Comparison of ENCODE assay signal across 23 cellular contexts in genomic region chr1:2376261-2376741, GRCh38. TPM values are rescaled to one million over a fixed set of nuclear protein-coding genes. Genes with fewer than 3 reads are reported as not detected.
DNase-seq lines count a peak whose midpoint lies in the region; ATAC-seq and TF ChIP-seq lines count a peak whose summit lies in the region.
"Had no signal": no experiment of that assay in that cellular context is flagged by ENCODE, and none has a peak within 500 bp of the region (broad histone marks: within the 10 kb centered on the region; RNA-seq: fewer than 3 reads in every experiment).

No MANE protein-coding gene starts in this region.

- H3K79me1 ChIP-seq in trophoblast cell (ENCODE audit: low read length), result no peaks in the 10 kb centered on the region
- no peaks in the 10 kb centered on the region for H3K79me1 ChIP-seq in mesenchymal stem cell (replicated peaks; ENCODE audit: low read length, poor library complexity, severe bottlenecking)

- no peak overlapping the region for H2BK15ac ChIP-seq in mesenchymal stem cell (ENCODE audit: low read depth, poor library complexity, severe bottlenecking)

- no peak overlapping the region for H2AFZ ChIP-seq in trophoblast cell (ENCODE audit: insufficient read depth, low read length, poor library complexity)
- H2AFZ ChIP-seq in mesenchymal stem cell (ENCODE audit: low read depth, low read length), result no peak overlapping the region

- no peaks in the 10 kb centered on the region for H3K27me3 ChIP-seq in trophoblast cell (ENCODE audit: insufficient read depth, low read length)
- peaks cover 0 to 3% of the 10 kb centered on the region in 2 experiments for H3K27me3 ChIP-seq in mesenchymal stem cell (ENCODE audit: control insufficient read depth in 1 of 2, insufficient read depth in 1 of 2, low read length in 2 of 2)
- H3K27me3 ChIP-seq: MG63 had no signal

- no peak overlapping the region for H3K27ac ChIP-seq in trophoblast cell (ENCODE audit: low read depth, low read length)
- no peak overlapping the region for H3K27ac ChIP-seq in mesenchymal stem cell (ENCODE audit: low read length, poor library complexity, severe bottlenecking)
- H3K27ac ChIP-seq: 22Rv1, SJCRH30 had no signal

- H4K8ac ChIP-seq in trophoblast cell (ENCODE audit: low read depth, low read length) (no peak overlapping the region), mesenchymal stem cell (ENCODE audit: low read length) (no peak overlapping the region)

- H2BK12ac ChIP-seq in trophoblast cell (ENCODE audit: low read length) (no peak overlapping the region), mesenchymal stem cell (ENCODE audit: low read length in 2 of 2) (no peak overlapping the region)

- intact Hi-C loops in natural killer cell (cut with micrococcal nuclease), result no loop called here

- H3K4me1 ChIP-seq in trophoblast cell (ENCODE audit: control insufficient read depth in 1 of 2, insufficient read depth in 2 of 2, low read length in 2 of 2) (peaks cover 7 to 8% of the 10 kb centered on the region in 2 experiments), mesenchymal stem cell (ENCODE audit: control insufficient read depth, insufficient read depth, low read depth, low read length) (peaks cover 14% of the 10 kb centered on the region)

- no peak overlapping the region for H4K91ac ChIP-seq in trophoblast cell (ENCODE audit: low read depth, low read length)
- no peak overlapping the region for H4K91ac ChIP-seq in mesenchymal stem cell (ENCODE audit: low read length)

- no peak overlapping the region for H2BK5ac ChIP-seq in trophoblast cell (ENCODE audit: low read depth, low read length, poor library complexity)
- H2BK5ac ChIP-seq in mesenchymal stem cell (ENCODE audit: low read depth, low read length, poor library complexity, severe bottlenecking), result no peak overlapping the region

- H3K4me2 ChIP-seq in trophoblast cell (ENCODE audit: low read length), result no peak overlapping the region
- H3K4me2 ChIP-seq in mesenchymal stem cell (ENCODE audit: low read length, poor library complexity, severe bottlenecking), result no peak overlapping the region

- peak overlapping the region; percentile 11 for H3K4me3 ChIP-seq in trophoblast cell (ENCODE audit: low read depth, low read length)
- no peak overlapping the region for H3K4me3 ChIP-seq in mesenchymal stem cell (ENCODE audit: insufficient read depth in 1 of 2, low read depth in 1 of 2, low read length in 2 of 2)
- H3K4me3 ChIP-seq: MG63, SJCRH30 had no signal

- no CpG with 5 or more reads among the region's 23 CpGs for WGBS in trophoblast cell (ENCODE audit: extremely low coverage, insufficient coverage, insufficient read length)
- WGBS in mesenchymal stem cell, result 88% methylated on average over 23 of the region's 23 CpGs

- no peaks in the 10 kb centered on the region for H3K9me3 Mint-ChIP-seq in natural killer cell treated with Interleukin-12 subunit alpha and Interleukin-12 subunit beta and Interleukin-15 and Interleukin-18, amount 100 ng/mL, for 72 hours
- H3K9me3 Mint-ChIP-seq in natural killer cell, result no peaks in the 10 kb centered on the region
- no peaks in the 10 kb centered on the region for H3K9me3 Mint-ChIP-seq in stimulated activated effector memory CD8-positive, alpha-beta T cell treated with anti-CD3 and anti-CD28 coated beads, Interleukin-12 subunit alpha, Interleukin-12 subunit beta, amount 100 ng/mL, for 72 hours
- H3K9me3 Mint-ChIP-seq: CD4-positive, alpha-beta T cell; H9 had no signal

- H3K27me3 Mint-ChIP-seq in natural killer cell treated with Interleukin-12 subunit alpha and Interleukin-12 subunit beta and Interleukin-15 and Interleukin-18, amount 100 ng/mL, for 72 hours, result no peaks in the 10 kb centered on the region
- H3K27me3 Mint-ChIP-seq in natural killer cell (ENCODE audit: low read depth in 2 of 2), result no peaks in the 10 kb centered on the region
- H3K27me3 Mint-ChIP-seq: B cell; CD4-positive, alpha-beta T cell had no signal

- H2AK5ac ChIP-seq in trophoblast cell (ENCODE audit: low read length) (no peak overlapping the region), mesenchymal stem cell (ENCODE audit: low read length, severe bottlenecking) (no peak overlapping the region)

- H2BK120ac ChIP-seq in trophoblast cell (ENCODE audit: insufficient read depth, low read length, poor library complexity) (no peak overlapping the region), mesenchymal stem cell (ENCODE audit: low read depth, low read length) (no peak overlapping the region)

- H3K4me3 Mint-ChIP-seq in natural killer cell treated with Interleukin-12 subunit alpha and Interleukin-12 subunit beta and Interleukin-15 and Interleukin-18, amount 100 ng/mL, for 72 hours, result no peak overlapping the region
- H3K4me3 Mint-ChIP-seq in natural killer cell, result no peak overlapping the region
- H3K4me3 Mint-ChIP-seq in stimulated activated effector memory CD8-positive, alpha-beta T cell treated with anti-CD3 and anti-CD28 coated beads, Interleukin-12 subunit alpha, Interleukin-12 subunit beta, amount 100 ng/mL, for 72 hours, result no peak overlapping the region
- H3K4me3 Mint-ChIP-seq: B cell; CD4-positive, alpha-beta T cell; H9 had no signal

- H3K4ac ChIP-seq in trophoblast cell (ENCODE audit: low read depth, low read length), result no peak overlapping the region
- H3K4ac ChIP-seq in mesenchymal stem cell (ENCODE audit: low read depth in 1 of 2, low read length in 2 of 2), result no peak overlapping the region

- H3K14ac ChIP-seq in trophoblast cell (ENCODE audit: low read length), result no peak overlapping the region
- no peak overlapping the region for H3K14ac ChIP-seq in mesenchymal stem cell (ENCODE audit: low read length in 2 of 2)

- H3K36me3 Mint-ChIP-seq in natural killer cell treated with Interleukin-12 subunit alpha and Interleukin-12 subunit beta and Interleukin-15 and Interleukin-18, amount 100 ng/mL, for 72 hours, result no peaks in the 10 kb centered on the region
- no peaks in the 10 kb centered on the region for H3K36me3 Mint-ChIP-seq in natural killer cell
- peaks cover 8% of the 10 kb centered on the region for H3K36me3 Mint-ChIP-seq in stimulated activated effector memory CD8-positive, alpha-beta T cell treated with anti-CD3 and anti-CD28 coated beads, Interleukin-12 subunit alpha, Interleukin-12 subunit beta, amount 100 ng/mL, for 72 hours

- H3K18ac ChIP-seq in trophoblast cell (ENCODE audit: low read length), result no peak overlapping the region
- H3K18ac ChIP-seq in mesenchymal stem cell (ENCODE audit: low read depth in 1 of 2, low read length in 2 of 2), result no peak overlapping the region

- TF ChIP-seq CTCF in natural killer cell (IDR thresholded peaks at IDR 0.05), result no peak

- H3K27ac Mint-ChIP-seq in natural killer cell treated with Interleukin-12 subunit alpha and Interleukin-12 subunit beta and Interleukin-15 and Interleukin-18, amount 100 ng/mL, for 72 hours, result no peak overlapping the region
- H3K27ac Mint-ChIP-seq in natural killer cell, result no peak overlapping the region
- H3K27ac Mint-ChIP-seq in stimulated activated effector memory CD8-positive, alpha-beta T cell treated with anti-CD3 and anti-CD28 coated beads, Interleukin-12 subunit alpha, Interleukin-12 subunit beta, amount 100 ng/mL, for 72 hours, result no peak overlapping the region
- H3K27ac Mint-ChIP-seq: B cell; CD4-positive, alpha-beta T cell; H9 had no signal

- H3K36me3 ChIP-seq in trophoblast cell (ENCODE audit: control insufficient read depth in 1 of 2, insufficient read depth in 2 of 2, low read length in 2 of 2) (no peaks in the 10 kb centered on the region), mesenchymal stem cell (ENCODE audit: control insufficient read depth in 1 of 2, insufficient read depth in 2 of 2, low read depth in 1 of 2, low read length in 2 of 2) (no peaks in the 10 kb centered on the region)
- H3K36me3 ChIP-seq: MG63, SJCRH30 had no signal

- no peak overlapping the region for H4K12ac ChIP-seq in trophoblast cell (ENCODE audit: low read depth, low read length)

- no peak overlapping the region for H3K23ac ChIP-seq in trophoblast cell (ENCODE audit: low read length)
- no peak overlapping the region for H3K23ac ChIP-seq in mesenchymal stem cell (ENCODE audit: low read length in 2 of 2)

- peak; percentile 30 for DNase-seq in DMS53 (lab: John Stamatoyannopoulos, UW)
- DNase-seq in DMS53 treated with DMSO at 0.1 percent for 48 hours (lab: John Stamatoyannopoulos, UW; ENCODE audit: unreplicated experiment), result no peak
- peak; percentile 40 for DNase-seq in natural killer cell treated with Interleukin-12 subunit alpha and Interleukin-12 subunit beta and Interleukin-15 and Interleukin-18, amount 100 ng/mL, for 72 hours (ENCODE audit: low spot score)
- DNase-seq in natural killer cell, result no peak
- no peak for DNase-seq in trophoblast cell
- DNase-seq in stimulated activated effector memory CD8-positive, alpha-beta T cell treated with anti-CD3 and anti-CD28 coated beads, Interleukin-12 subunit alpha, Interleukin-12 subunit beta, amount 100 ng/mL, for 72 hours (ENCODE audit: low spot score in 2 of 2), result no peak
- DNase-seq in mesenchymal stem cell, result no peak
- no peak for DNase-seq in UCSD-AML1 (lab: John Stamatoyannopoulos, UW; ENCODE audit: unreplicated experiment)
- DNase-seq: CD4-positive, alpha-beta T cell; DMS79; H9; IMR-90; Karpas-422; MG63; NCI-H1092; NCI-H1694; NCI-H2107; NCI-H345; NK-92 treated with Interleukin-12 subunit alpha and Interleukin-12 subunit beta, amount 100 ng/mL, for 24 hours; OCI-M1; SJCRH30 had no signal

- no peaks in the 10 kb centered on the region for H3K4me1 Mint-ChIP-seq in natural killer cell treated with Interleukin-12 subunit alpha and Interleukin-12 subunit beta and Interleukin-15 and Interleukin-18, amount 100 ng/mL, for 72 hours (ENCODE audit: low read depth in 2 of 2)
- no peaks in the 10 kb centered on the region for H3K4me1 Mint-ChIP-seq in natural killer cell
- no peaks in the 10 kb centered on the region for H3K4me1 Mint-ChIP-seq in stimulated activated effector memory CD8-positive, alpha-beta T cell treated with anti-CD3 and anti-CD28 coated beads, Interleukin-12 subunit alpha, Interleukin-12 subunit beta, amount 100 ng/mL, for 72 hours
- H3K4me1 Mint-ChIP-seq: H9 had no signal

- no peaks in the 10 kb centered on the region for H3K9me3 ChIP-seq in trophoblast cell (ENCODE audit: insufficient read depth, low read depth, low read length)
- no peaks in the 10 kb centered on the region for H3K9me3 ChIP-seq in mesenchymal stem cell (ENCODE audit: control insufficient read depth, low read length)
- H3K9me3 ChIP-seq: MG63, SJCRH30 had no signal

- H3K9ac ChIP-seq in trophoblast cell (ENCODE audit: low read length) (no peak overlapping the region), mesenchymal stem cell (ENCODE audit: low read length) (no peak overlapping the region)

- H3K79me2 ChIP-seq in trophoblast cell (ENCODE audit: control insufficient read depth, insufficient read depth, low read length, poor library complexity), result no peaks in the 10 kb centered on the region

- ATAC-seq in natural killer cell treated with Interleukin-12 subunit alpha and Interleukin-12 subunit beta and Interleukin-15 and Interleukin-18, amount 100 ng/mL, for 72 hours, result no peak
- ATAC-seq in natural killer cell, result no peak
- ATAC-seq in stimulated activated effector memory CD8-positive, alpha-beta T cell treated with anti-CD3 and anti-CD28 coated beads, Interleukin-12 subunit alpha, Interleukin-12 subunit beta, amount 100 ng/mL, for 72 hours, result no peak

RNA-seq across cellular contexts. Expression of gene MORN1, which starts 15.1 kb away (rescaled TPM):
- 1 to 10 TPM; 4.0 to 7.5 TPM for total RNA-seq in natural killer cell treated with Interleukin-12 subunit alpha and Interleukin-12 subunit beta and Interleukin-15 and Interleukin-18, amount 100 ng/mL, for 72 hours
- 1 to 10 TPM; 8.0 to 9.3 (median 8.8) TPM for total RNA-seq in natural killer cell
- 3.2 and 3.5 TPM in 2 replicates for polyA plus RNA-seq in trophoblast cell (2013)
- 1.8 TPM for polyA plus RNA-seq in mesenchymal stem cell (2013, experiment 1 of 2)
- polyA plus RNA-seq in mesenchymal stem cell (2013, experiment 2 of 2), result 1.7 TPM

RNA-seq across cellular contexts. Expression of gene RER1, which starts 15.3 kb away (rescaled TPM):
- total RNA-seq in natural killer cell treated with Interleukin-12 subunit alpha and Interleukin-12 subunit beta and Interleukin-15 and Interleukin-18, amount 100 ng/mL, for 72 hours, result 100 to 1,000 TPM; 139 to 161 TPM
- total RNA-seq in natural killer cell, result 10 to 100 TPM; 89.2 to 98.9 (median 91.9) TPM
- polyA plus RNA-seq in trophoblast cell (2013), result 186 and 190 TPM in 2 replicates
- 163 TPM for polyA plus RNA-seq in mesenchymal stem cell (2013, experiment 1 of 2)
- 180 TPM for polyA plus RNA-seq in mesenchymal stem cell (2013, experiment 2 of 2)

RNA-seq across cellular contexts. Expression of gene PEX10, which starts 36.1 kb away (rescaled TPM):
- 10 to 100 TPM; 10.7 to 18.9 TPM for total RNA-seq in natural killer cell treated with Interleukin-12 subunit alpha and Interleukin-12 subunit beta and Interleukin-15 and Interleukin-18, amount 100 ng/mL, for 72 hours
- 10 to 100 TPM in 1 of 3 donors, 1 to 10 TPM in 2; 8.1 to 11.1 (median 9.8) TPM for total RNA-seq in natural killer cell
- polyA plus RNA-seq in trophoblast cell (2013), result 9.4 and 9.5 TPM in 2 replicates
- polyA plus RNA-seq in mesenchymal stem cell (2013, experiment 1 of 2), result 10.6 TPM
- polyA plus RNA-seq in mesenchymal stem cell (2013, experiment 2 of 2), result 10.8 TPM

Comparison
In these comparisons a context has a peak if more than half of its experiments do, and no peak if none do; other contexts are left out.
1. DNase-seq: peak in DMS53 (single experiment) and natural killer cell treated with Interleukin-12 subunit alpha and Interleukin-12 subunit beta and Interleukin-15 and Interleukin-18, amount 100 ng/mL, for 72 hours (single experiment); none in DMS53 treated with DMSO at 0.1 percent for 48 hours (single experiment), natural killer cell (single experiment), trophoblast cell (0 of 2), stimulated activated effector memory CD8-positive, alpha-beta T cell treated with anti-CD3 and anti-CD28 coated beads, Interleukin-12 subunit alpha, Interleukin-12 subunit beta, amount 100 ng/mL, for 72 hours (0 of 2), mesenchymal stem cell (single experiment) and UCSD-AML1 (single experiment).